6 cellular contexts compared by ENCODE assay signal in the genomic region with DNA sequence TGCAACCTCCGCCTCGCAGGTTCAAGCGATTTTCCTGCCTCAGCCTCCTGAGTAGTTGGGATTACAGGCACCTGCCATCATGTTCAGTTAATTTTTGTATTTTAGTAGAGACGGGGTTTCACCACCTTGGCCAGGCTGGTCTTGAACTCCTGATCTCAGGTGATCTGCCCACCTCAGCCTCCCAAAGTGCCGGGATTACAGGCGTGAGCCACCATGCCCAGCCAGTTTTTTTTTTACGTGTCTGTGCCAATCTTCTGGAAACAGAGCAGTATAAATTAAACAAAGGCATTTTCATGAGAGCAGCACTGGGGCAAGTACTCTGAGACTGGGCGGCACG. TPM values are rescaled to one million over a fixed set of nuclear protein-coding genes. Genes with fewer than 3 reads are reported as not detected.
A peak's percentile ranks its signal among the peaks of the same experiment; 100 is the strongest.
DNase-seq lines count a peak whose midpoint lies in the region; ATAC-seq and TF ChIP-seq lines count a peak whose summit lies in the region.
"Not testable (repeated sequence)": the region's sequence is repeated elsewhere in the genome, so short reads cannot be mapped to it uniquely, and the experiment has no call there.

No MANE protein-coding gene starts in this region.

- not testable (repeated sequence) for H3K36me3 Mint-ChIP-seq in IgD-negative memory B cell; activated naive CD8-positive, alpha-beta T cell treated with anti-CD3 and anti-CD28 coated beads, Interleukin-2, amount 50 U/mL, for 24 hours (ENCODE audit: low read depth); neural crest cell (ENCODE audit: low read depth); type B pancreatic cell
- peaks cover 14% of the 10 kb centered on the region for H3K36me3 Mint-ChIP-seq in activated CD4-positive, alpha-beta T cell treated with anti-CD3 and anti-CD28 coated beads, Interleukin-2, amount 10 ng/mL, durations not matched to agents 24 days and 14 days (ENCODE audit: low read depth)

- peak overlapping the region; percentile 86 to 95 (median 92) for H3K27ac Mint-ChIP-seq in IgD-negative memory B cell
- H3K27ac Mint-ChIP-seq in activated CD4-positive, alpha-beta T cell treated with anti-CD3 and anti-CD28 coated beads, Interleukin-2, amount 10 ng/mL, durations not matched to agents 24 days and 14 days = peak overlapping the region; percentile 97
- peak overlapping the region; percentile 91 for H3K27ac Mint-ChIP-seq in activated naive CD8-positive, alpha-beta T cell treated with anti-CD3 and anti-CD28 coated beads, Interleukin-2, amount 50 U/mL, for 24 hours
- H3K27ac Mint-ChIP-seq in neural crest cell (ENCODE audit: unreplicated experiment) = not testable (repeated sequence)
- peak overlapping the region; percentile 64 for H3K27ac Mint-ChIP-seq in type B pancreatic cell

- 75 to 82% methylated on average over 9 of the region's 9 CpGs for whole genome bisulfite sequencing in heart right ventricle, 2 donors

- H3K27me3 ChIP-seq in heart right ventricle = not testable (repeated sequence)

- not testable (repeated sequence) for H3K9me3 Mint-ChIP-seq in IgD-negative memory B cell; activated CD4-positive, alpha-beta T cell treated with anti-CD3 and anti-CD28 coated beads, Interleukin-2, amount 10 ng/mL, durations not matched to agents 24 days and 14 days; activated naive CD8-positive, alpha-beta T cell treated with anti-CD3 and anti-CD28 coated beads, Interleukin-2, amount 50 U/mL, for 24 hours; neural crest cell; type B pancreatic cell

- peaks cover 16 to 24% (median 19%) of the 10 kb centered on the region in 3 donors for H3K4me1 Mint-ChIP-seq in IgD-negative memory B cell
- peaks cover 37% of the 10 kb centered on the region for H3K4me1 Mint-ChIP-seq in activated CD4-positive, alpha-beta T cell treated with anti-CD3 and anti-CD28 coated beads, Interleukin-2, amount 10 ng/mL, durations not matched to agents 24 days and 14 days
- peaks cover 59% of the 10 kb centered on the region for H3K4me1 Mint-ChIP-seq in activated naive CD8-positive, alpha-beta T cell treated with anti-CD3 and anti-CD28 coated beads, Interleukin-2, amount 50 U/mL, for 24 hours
- H3K4me1 Mint-ChIP-seq in neural crest cell; type B pancreatic cell (ENCODE audit: unreplicated experiment): not testable (repeated sequence)

- ATAC-seq in activated naive CD8-positive, alpha-beta T cell treated with anti-CD3 and anti-CD28 coated beads, Interleukin-2, amount 50 U/mL, for 24 hours; heart right ventricle: not testable (repeated sequence)

- TF ChIP-seq CTCF in heart right ventricle (IDR thresholded peaks at IDR 0.05); neural crest cell (conservative IDR thresholded peaks at IDR 0.05); type B pancreatic cell (conservative IDR thresholded peaks at IDR 0.05): not testable (repeated sequence)

- H3K4me3 Mint-ChIP-seq in IgD-negative memory B cell (peak overlapping the region; percentile 79 to 92 (median 87)), neural crest cell (peak overlapping the region; percentile 61), type B pancreatic cell (peak overlapping the region; percentile 64)
- H3K4me3 Mint-ChIP-seq in activated CD4-positive, alpha-beta T cell treated with anti-CD3 and anti-CD28 coated beads, Interleukin-2, amount 10 ng/mL, durations not matched to agents 24 days and 14 days = peak overlapping the region; percentile 82
- H3K4me3 Mint-ChIP-seq in activated naive CD8-positive, alpha-beta T cell treated with anti-CD3 and anti-CD28 coated beads, Interleukin-2, amount 50 U/mL, for 24 hours = peak overlapping the region; percentile 77

- not testable (repeated sequence) for H3K27me3 Mint-ChIP-seq in IgD-negative memory B cell; activated CD4-positive, alpha-beta T cell treated with anti-CD3 and anti-CD28 coated beads, Interleukin-2, amount 10 ng/mL, durations not matched to agents 24 days and 14 days; activated naive CD8-positive, alpha-beta T cell treated with anti-CD3 and anti-CD28 coated beads, Interleukin-2, amount 50 U/mL, for 24 hours; neural crest cell (ENCODE audit: low read depth); type B pancreatic cell

- H3K36me3 ChIP-seq in heart right ventricle = not testable (repeated sequence)

- peak overlapping the region in 1 of 10 donors; percentile 51 for H3K4me3 ChIP-seq in heart right ventricle

- intact Hi-C loops in activated CD4-positive, alpha-beta T cell treated with anti-CD3 and anti-CD28 coated beads, Interleukin-2, amount 10 ng/mL, durations not matched to agents 24 days and 14 days (cut with micrococcal nuclease) = loop anchor here (1.0 to 10.0 kb wide), 5 partner anchors 17 to 336 kb away; a partner anchor contains a TSS
- intact Hi-C loops in heart right ventricle (cut with DNase I) = loop anchor here in 1 of 10 donors (10.0 kb wide), 1 partner anchor 52 kb away; no protein-coding TSS in a partner anchor

- not testable (repeated sequence) for H3K9me3 ChIP-seq in heart right ventricle

- not testable (repeated sequence) for DNase-seq in activated CD4-positive, alpha-beta T cell treated with anti-CD3 and anti-CD28 coated beads, Interleukin-2, amount 10 ng/mL, durations not matched to agents 24 days and 14 days; activated naive CD8-positive, alpha-beta T cell treated with anti-CD3 and anti-CD28 coated beads, Interleukin-2, amount 50 U/mL, for 24 hours; heart right ventricle; neural crest cell (ENCODE audit: low read depth, low spot score); type B pancreatic cell (ENCODE audit: extremely low spot score, unreplicated experiment)

- peak overlapping the region in 6 of 10 donors; percentile 15 to 89 (median 69) for H3K27ac ChIP-seq in heart right ventricle

- peaks cover 13 to 42% (median 35%) of the 10 kb centered on the region in 9 donors for H3K4me1 ChIP-seq in heart right ventricle

RNA-seq across cellular contexts. Expression of a gene that starts 3.4 kb away (rescaled TPM):
- polyA plus RNA-seq in IgD-negative memory B cell (42.8 TPM), heart right ventricle (10 to 100 TPM; 10.1 to 17.0 TPM)
- total RNA-seq in activated CD4-positive, alpha-beta T cell treated with anti-CD3 and anti-CD28 coated beads, Interleukin-2, amount 10 ng/mL, durations not matched to agents 24 days and 14 days = 61.6 and 66.6 TPM in 2 replicates
- total RNA-seq in heart right ventricle (10 to 100 TPM in 5 of 10 donors, 1 to 10 TPM in 5; 5.4 to 14.8 (median 9.7) TPM), neural crest cell (30.1 and 34.4 TPM in 2 replicates), type B pancreatic cell (ENCODE audit: low replicate concordance) (19.4 and 22.3 TPM in 2 replicates)

RNA-seq across cellular contexts. Expression of a gene that starts 16.8 kb away (rescaled TPM):
- polyA plus RNA-seq in IgD-negative memory B cell (378 TPM), heart right ventricle (1,000 to 10,000 TPM in 1 of 2 donors, 100 to 1,000 TPM in 1; 624 to 1,058 TPM)
- 378 and 380 TPM in 2 replicates for total RNA-seq in activated CD4-positive, alpha-beta T cell treated with anti-CD3 and anti-CD28 coated beads, Interleukin-2, amount 10 ng/mL, durations not matched to agents 24 days and 14 days
- total RNA-seq in heart right ventricle (100 to 1,000 TPM; 289 to 375 (median 329) TPM), neural crest cell (338 and 339 TPM in 2 replicates), type B pancreatic cell (ENCODE audit: low replicate concordance) (324 and 342 TPM in 2 replicates)

RNA-seq across cellular contexts. Expression of a gene that starts 30.8 kb away (rescaled TPM):
- polyA plus RNA-seq in IgD-negative memory B cell (0.11 TPM), heart right ventricle (10 to 100 TPM in 1 of 2 donors, 1 to 10 TPM in 1; 8.0 to 45.4 TPM)
- total RNA-seq in activated CD4-positive, alpha-beta T cell treated with anti-CD3 and anti-CD28 coated beads, Interleukin-2, amount 10 ng/mL, durations not matched to agents 24 days and 14 days = 24.7 and 30.1 TPM in 2 replicates
- total RNA-seq in heart right ventricle (10 to 100 TPM in 2 of 10 donors, 1 to 10 TPM in 8; 4.1 to 11.3 (median 8.3) TPM), neural crest cell (19.3 and 20.6 TPM in 2 replicates), type B pancreatic cell (ENCODE audit: low replicate concordance) (18.4 and 29.1 TPM in 2 replicates)

RNA-seq across cellular contexts. Expression of a gene that starts 33.7 kb away (rescaled TPM):
- 91.6 TPM for polyA plus RNA-seq in IgD-negative memory B cell
- total RNA-seq in activated CD4-positive, alpha-beta T cell treated with anti-CD3 and anti-CD28 coated beads, Interleukin-2, amount 10 ng/mL, durations not matched to agents 24 days and 14 days = 134 and 145 TPM in 2 replicates
- 100 to 1,000 TPM; 310 to 376 (median 327) TPM for total RNA-seq in heart right ventricle
- polyA plus RNA-seq in heart right ventricle = 100 to 1,000 TPM; 354 to 650 TPM
- total RNA-seq in neural crest cell = 170 and 175 TPM in 2 replicates
- 176 and 199 TPM in 2 replicates for total RNA-seq in type B pancreatic cell (ENCODE audit: low replicate concordance)

RNA-seq across cellular contexts. Expression of a gene that starts 40.6 kb away (rescaled TPM):
- polyA plus RNA-seq in IgD-negative memory B cell (0.10 TPM), heart right ventricle (1 to 10 TPM; 3.4 to 7.6 TPM)
- total RNA-seq in activated CD4-positive, alpha-beta T cell treated with anti-CD3 and anti-CD28 coated beads, Interleukin-2, amount 10 ng/mL, durations not matched to agents 24 days and 14 days = 5.7 and 5.9 TPM in 2 replicates
- total RNA-seq in heart right ventricle (1 to 10 TPM; 3.6 to 8.3 (median 5.9) TPM), neural crest cell (2.8 and 3.3 TPM in 2 replicates), type B pancreatic cell (ENCODE audit: low replicate concordance) (3.2 and 3.6 TPM in 2 replicates)
